Comparison of ENCODE assay signal across 9 cellular contexts in the genomic region with DNA sequence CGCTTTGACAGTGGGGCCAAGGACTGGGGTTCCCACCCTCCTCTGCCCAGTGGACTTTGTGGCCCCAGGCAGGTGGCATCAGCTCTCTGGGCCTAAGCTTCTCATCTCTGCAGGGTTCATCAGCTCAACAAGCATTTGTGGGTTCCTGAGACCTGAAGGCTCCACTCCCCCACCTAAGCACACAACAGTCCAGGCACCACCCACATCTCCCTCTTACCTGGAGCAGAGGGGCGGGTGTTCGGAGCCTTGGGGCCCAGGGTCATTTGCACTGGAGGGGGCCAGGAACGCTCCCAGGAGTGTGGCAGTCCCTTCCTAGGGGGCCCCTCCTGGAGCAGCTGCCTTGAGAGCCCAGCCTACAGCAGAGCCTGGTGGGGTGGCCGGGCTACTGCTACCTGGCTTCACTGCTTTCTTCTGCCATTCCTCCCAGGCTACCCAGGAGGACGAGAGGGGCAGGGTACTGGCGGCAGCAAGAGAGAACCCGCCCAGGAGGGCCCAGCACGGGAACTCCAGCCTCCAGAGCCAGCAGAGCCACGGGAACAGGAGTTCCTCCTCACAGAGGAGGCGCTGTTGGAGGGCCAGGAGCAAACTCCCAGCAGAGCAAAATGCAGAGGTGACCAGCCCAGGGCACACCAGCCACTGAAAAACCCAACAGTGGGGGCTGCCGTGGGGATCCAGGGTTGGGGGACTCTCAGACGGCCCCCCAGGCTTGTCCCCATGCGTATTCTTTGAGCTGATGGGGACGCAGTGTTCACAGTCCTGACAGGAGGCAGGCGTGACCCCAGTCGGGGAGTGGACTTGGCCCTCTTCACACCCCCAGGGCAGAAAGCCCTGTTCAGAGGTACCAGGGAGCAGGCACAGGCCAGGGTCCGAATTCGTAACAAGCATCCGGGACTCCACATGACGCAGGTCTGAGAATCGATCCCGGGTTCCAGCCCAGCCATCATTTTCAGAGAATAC. TPM values are rescaled to one million over a fixed set of nuclear protein-coding genes. Genes with fewer than 3 reads are reported as not detected.
DNase-seq lines count a peak whose midpoint lies in the region; ATAC-seq, FAIRE-seq and TF ChIP-seq lines count a peak whose summit lies in the region.
"Had no signal": no experiment of that assay in that cellular context is flagged by ENCODE, and none has a peak within 500 bp of the region (broad histone marks: within the 10 kb centered on the region; RNA-seq: fewer than 3 reads in every experiment).

No MANE protein-coding gene starts in this region.

- H3K36me3 ChIP-seq in K562 (ENCODE audit: control insufficient read depth, insufficient read depth, low read length) (no peaks in the 10 kb centered on the region), HepG2 (replicated peaks in 1 of 2; ENCODE audit: control insufficient read depth in 1 of 2, insufficient read depth in 2 of 2, low read length in 2 of 2) (no peaks in the 10 kb centered on the region)

- no TSS peak for BruUV-seq in K562 (replicated peaks; lab: Mats Ljungman, UMichigan)
- no TSS peak for BruUV-seq in HepG2 (replicated peaks; lab: Mats Ljungman, UMichigan)

- CTCF ChIA-PET in K562 (lab: Yijun Ruan, JAX; ENCODE audit: low intra/inter-chr PET ratio) (no interaction called here), HepG2 (lab: Yijun Ruan, JAX; ENCODE audit: low intra/inter-chr PET ratio, low total read pairs) (no interaction called here)

- TF ChIP-seq EP300 in K562 (IDR thresholded peaks at IDR 0.05; ENCODE audit: low read length) (no peak), HepG2 (IDR thresholded peaks at IDR 0.05; ENCODE audit: low read depth in 2 of 2, low read length in 2 of 2) (no peak), HepG2 (CRISPR knock-in tag; IDR thresholded peaks at IDR 0.05; ENCODE audit: borderline replicate concordance) (no peak)

- H3K27ac Mint-ChIP-seq in type B pancreatic cell, result peak overlapping the region; percentile 82

- H3K27ac ChIP-seq in K562 (ENCODE audit: extremely low read depth, low read depth, low read length), result no peak overlapping the region
- no peak overlapping the region for H3K27ac ChIP-seq in HepG2 (ENCODE audit: extremely low read length, insufficient read depth, low read length)

- peak; percentile 69 for DNase-seq in NCI-H2107 treated with DMSO at 0.1 percent for 48 hours (lab: John Stamatoyannopoulos, UW; ENCODE audit: unreplicated experiment)
- no peak for DNase-seq in NCI-H2107 (lab: John Stamatoyannopoulos, UW)
- DNase-seq in K562 (ENCODE audit: extremely low read depth in 1 of 4, low spot score in 3 of 4), result no peak
- DNase-seq in HepG2 (ENCODE audit: low spot score), result peak; percentile 69
- DNase-seq in type B pancreatic cell (ENCODE audit: extremely low spot score, unreplicated experiment), result no peak
- DNase-seq in anterior cingulate cortex (lab: John Stamatoyannopoulos, UW), result no peak
- no peak for DNase-seq in NAMALWA (ENCODE audit: low spot score)
- DNase-seq: activated CD4-positive, alpha-beta T cell treated with anti-CD3 and anti-CD28 coated beads for 48 hours had no signal

- intact Hi-C loops in K562 (cut with micrococcal nuclease), result no loop called here
- intact Hi-C loops in HepG2 (cut with micrococcal nuclease; ENCODE audit: unreplicated experiment), result no loop called here

- H3K4me1 ChIP-seq in K562 (replicated peaks in 1 of 2; ENCODE audit: control insufficient read depth in 2 of 2, insufficient read depth in 2 of 2, low read length in 2 of 2), result peaks cover 14 to 76% of the 10 kb centered on the region in 2 experiments
- peaks cover 87% of the 10 kb centered on the region for H3K4me1 ChIP-seq in HepG2 (ENCODE audit: insufficient read depth, low read length)

- H3K79me2 ChIP-seq in K562 (ENCODE audit: control insufficient read depth, insufficient read depth, low read length) (no peaks in the 10 kb centered on the region), HepG2 (ENCODE audit: insufficient read depth, low read length) (no peaks in the 10 kb centered on the region)

- TF ChIP-seq RAD21 in K562 (CRISPR knock-in tag; conservative IDR thresholded peaks at IDR 0.05 in 1 of 2, IDR thresholded peaks at IDR 0.05 in 1 of 2) (no peak), HepG2 (CRISPR knock-in tag; IDR thresholded peaks at IDR 0.05) (no peak; the same call in 1 of the 2 replicates)

- peak overlapping the region; percentile 54 for H3K4me3 Mint-ChIP-seq in type B pancreatic cell

- H3K4me3 ChIP-seq in K562 (no peak overlapping the region), HepG2 (replicated peaks in 1 of 3; ENCODE audit: insufficient read depth in 1 of 3, low read depth in 2 of 3, low read length in 3 of 3) (peak overlapping the region; percentile 32 to 72 (median 45))

- H3K4me2 ChIP-seq in K562 (ENCODE audit: insufficient read depth, low read length) (no peak overlapping the region), HepG2 (ENCODE audit: low read depth, low read length) (peak overlapping the region; percentile 78)

- WGBS in K562 (ENCODE audit: insufficient coverage, low coverage, missing lambda C conversion rate), result 56% methylated on average over 17 of the region's 23 CpGs
- WGBS in HepG2 (ENCODE audit: low lambda C conversion rate), result 1% methylated on average over 9 of the region's 23 CpGs

- H3K9me1 ChIP-seq in K562 (ENCODE audit: control insufficient read depth, insufficient read depth, low read length), result no peaks in the 10 kb centered on the region

- FAIRE-seq in K562 (lab: Jason Lieb, UNC), result peak; percentile 26
- peak; percentile 64 for FAIRE-seq in HepG2 (lab: Jason Lieb, UNC)

- in situ Hi-C loops in K562 (cut with MboI) (no loop called here), HepG2 (cut with HindIII; ENCODE audit: extremely low pct_ligation_motif_present, low pct_unique_long_range_greater_than_20kb) (no loop called here)

- H4K20me1 ChIP-seq in K562 (replicated peaks; ENCODE audit: control insufficient read depth, insufficient read depth, low read length), result 0 out of 2 replicates have a peak, but pooled peaks cover 3% of the 10 kb centered on the region
- H4K20me1 ChIP-seq in HepG2 (ENCODE audit: insufficient read depth, low read length), result no peaks in the 10 kb centered on the region

- H3K4me1 Mint-ChIP-seq in type B pancreatic cell (ENCODE audit: unreplicated experiment), result peaks cover 37% of the 10 kb centered on the region

- H2AFZ ChIP-seq in K562 (ENCODE audit: low read depth, low read length) (peak overlapping the region; percentile 43), HepG2 (ENCODE audit: low read length) (no peak overlapping the region)

- POLR2A ChIA-PET in K562 (lab: Yijun Ruan, JAX) (interaction anchor here (0.5 to 1.2 kb wide), 6 partner anchors 12 to 111 kb away, joined by 3 to 4 read pairs (median 4); no protein-coding TSS in a partner anchor), HepG2 (lab: Yijun Ruan, JAX) (interaction anchor here (0.8 to 3.0 kb wide), 11 partner anchors 10 to 67 kb away, joined by 3 to 16 read pairs (median 7); a partner anchor contains a TSS)

- H3K9ac ChIP-seq in K562 (ENCODE audit: insufficient read depth in 1 of 2, low read depth in 2 of 2, low read length in 2 of 2) (peak overlapping the region; percentile 19 to 79; a peak in 3 of 4 replicates), HepG2 (ENCODE audit: insufficient read depth, low read depth, low read length) (peak overlapping the region; percentile 38)

- H3K27me3 Mint-ChIP-seq in type B pancreatic cell, result no peaks in the 10 kb centered on the region

- TF ChIP-seq POLR2A in K562 (conservative IDR thresholded peaks at IDR 0.05) (no peak), HepG2 (IDR thresholded peaks at IDR 0.05; ENCODE audit: insufficient read depth in 1 of 2, low read depth in 2 of 2, low read length in 2 of 2) (no peak)

- peaks cover 6 to 16% of the 10 kb centered on the region in 2 experiments; a peak in 3 of 5 replicates for H3K27me3 ChIP-seq in K562 (ENCODE audit: control insufficient read depth in 2 of 2, insufficient read depth in 2 of 2, low read length in 2 of 2)
- peaks cover 24 to 81% of the 10 kb centered on the region in 2 experiments for H3K27me3 ChIP-seq in HepG2 (ENCODE audit: control insufficient read depth in 1 of 2, insufficient read depth in 2 of 2, low read length in 2 of 2)

- peak in 2 of 3 experiments; percentile 26 to 31; a peak in 2 of 6 replicates for TF ChIP-seq CTCF in K562 (IDR thresholded peaks at IDR 0.05 in 2 of 3, conservative IDR thresholded peaks at IDR 0.05 in 1 of 3; ENCODE audit: insufficient read depth in 2 of 3, low read depth in 1 of 3, low read length in 3 of 3)
- TF ChIP-seq CTCF in HepG2 (CRISPR knock-in tag; IDR thresholded peaks at IDR 0.05), result peak; percentile 70
- no peak for TF ChIP-seq CTCF in type B pancreatic cell (conservative IDR thresholded peaks at IDR 0.05)

- ATAC-seq in K562 (peak; percentile 33), HepG2 (peak; percentile 72), HG03571 (IDR thresholded peaks at IDR 0.05; ENCODE audit: unreplicated experiment) (no peak)

- no peaks in the 10 kb centered on the region for H3K9me3 Mint-ChIP-seq in type B pancreatic cell

- H3K36me3 Mint-ChIP-seq in type B pancreatic cell, result no peaks in the 10 kb centered on the region

- no peaks in the 10 kb centered on the region for H3K9me3 ChIP-seq in K562 (replicated peaks; ENCODE audit: control insufficient read depth, insufficient read depth, low read depth, low read length)
- no peaks in the 10 kb centered on the region for H3K9me3 ChIP-seq in HepG2 (ENCODE audit: low read length)

RNA-seq across cellular contexts. Expression of a gene that starts 35.1 kb away (rescaled TPM):
- total RNA-seq in K562 (2011; cell fraction: chromatin; rRNA removed; ENCODE audit: low replicate concordance), result 96.2 and 235 TPM in 2 replicates
- total RNA-seq in K562 (2011; cell fraction: nucleolus; rRNA removed), result 109 and 114 TPM in 2 replicates
- 104 and 132 TPM in 2 replicates for total RNA-seq in K562 (2011; cell fraction: nucleoplasm; rRNA removed)
- total RNA-seq in K562 (2014; rRNA removed) (35.6 and 35.8 TPM in 2 replicates), K562 (2014; rRNA removed; fragmentation: Illumina TruSeq; extraction: Trizol) (4.3 and 5.2 TPM in 2 replicates), K562 (2015; rRNA removed; fragmentation: Illumina TruSeq; extraction: Trizol) (15.5 and 16.1 TPM in 2 replicates), K562 (2021) (52.8 and 54.2 TPM in 2 replicates), HepG2 (2016; rRNA removed; fragmentation: Illumina TruSeq; extraction: Trizol) (23.0 and 55.8 TPM in 2 replicates), type B pancreatic cell (ENCODE audit: low replicate concordance) (85.0 and 118 TPM in 2 replicates)
- polyA plus RNA-seq in K562 (2011; rRNA removed) (13.1 and 18.0 TPM in 2 replicates), K562 (2014; fragmentation: Illumina TruSeq; extraction: Trizol) (13.8 and 24.0 TPM in 2 replicates), K562 (2014; fragmentation: Nextera tagmentation; extraction: Ambion mirVana) (under 1 TPM; 0.45 to 0.92 TPM), K562 (2014; rRNA removed) (31.7 and 32.1 TPM in 2 replicates), HepG2 (2011; rRNA removed) (23.4 and 33.6 TPM in 2 replicates)
- 18.4 and 29.4 TPM in 2 replicates for polyA plus RNA-seq in K562 (2011; cell fraction: cytosol; rRNA removed)
- 50.2 and 67.4 TPM in 2 replicates for polyA plus RNA-seq in K562 (2011; cell fraction: nucleus; rRNA removed)
- 38.9 and 86.6 TPM in 2 replicates for polyA plus RNA-seq in K562 (2012)
- polyA minus RNA-seq in K562 (2011; rRNA and poly(A)+ RNA removed), result 16.9 and 24.8 TPM in 2 replicates
- polyA minus RNA-seq in K562 (2011; cell fraction: cytosol; rRNA and poly(A)+ RNA removed), result 54.3 and 65.3 TPM in 2 replicates
- polyA minus RNA-seq in K562 (2011; cell fraction: nucleus; rRNA and poly(A)+ RNA removed), result 28.7 and 33.2 TPM in 2 replicates
- 18.5 and 23.3 TPM in 2 replicates for total RNA-seq in HepG2 (2016; cell fraction: cytosol; rRNA removed; fragmentation: Illumina TruSeq; extraction: Trizol; ENCODE audit: low read depth)
- total RNA-seq in HepG2 (2016; cell fraction: insoluble cytoplasmic fraction; rRNA removed; fragmentation: Illumina TruSeq; extraction: Trizol), result 19.1 and 55.8 TPM in 2 replicates
- 18.8 and 20.0 TPM in 2 replicates for total RNA-seq in HepG2 (2016; cell fraction: membrane; rRNA removed; fragmentation: Illumina TruSeq; extraction: Trizol)
- total RNA-seq in HepG2 (2016; cell fraction: nucleus; rRNA removed; fragmentation: Illumina TruSeq; extraction: Trizol), result 52.6 and 64.0 TPM in 2 replicates
- polyA plus RNA-seq in HepG2 (2011; cell fraction: cytosol; rRNA removed), result 20.1 and 34.6 TPM in 2 replicates
- 63.4 and 88.4 TPM in 2 replicates for polyA plus RNA-seq in HepG2 (2011; cell fraction: nucleus; rRNA removed)
- 22.8 and 28.0 TPM in 2 replicates for polyA plus RNA-seq in HepG2 (2012)
- 5.7 and 7.1 TPM in 2 replicates for polyA plus RNA-seq in HepG2 (2016; cell fraction: cytosol; fragmentation: Illumina TruSeq; extraction: Trizol; ENCODE audit: low read depth)
- 19.7 and 23.4 TPM in 2 replicates for polyA plus RNA-seq in HepG2 (2016; cell fraction: insoluble cytoplasmic fraction; fragmentation: Illumina TruSeq; extraction: Trizol; ENCODE audit: low read depth)
- 10.4 and 11.4 TPM in 2 replicates for polyA plus RNA-seq in HepG2 (2016; cell fraction: membrane; fragmentation: Illumina TruSeq; extraction: Trizol; ENCODE audit: low read depth)
- polyA plus RNA-seq in HepG2 (2016; cell fraction: nucleus; fragmentation: Illumina TruSeq; extraction: Trizol; ENCODE audit: insufficient read depth, low read depth), result 123 and 129 TPM in 2 replicates
- polyA minus RNA-seq in HepG2 (2011; rRNA and poly(A)+ RNA removed; ENCODE audit: low replicate concordance), result 53.9 and 165 TPM in 2 replicates
- polyA minus RNA-seq in HepG2 (2011; cell fraction: cytosol; rRNA and poly(A)+ RNA removed), result 62.7 and 77.3 TPM in 2 replicates
- 25.7 and 27.8 TPM in 2 replicates for polyA minus RNA-seq in HepG2 (2011; cell fraction: nucleus; rRNA and poly(A)+ RNA removed)

Comparison
In these comparisons a context has a peak if more than half of its experiments do, and no peak if none do; other contexts are left out.
1. DNase-seq: peak in NCI-H2107 treated with DMSO at 0.1 percent for 48 hours (single experiment) and HepG2 (single experiment); none in NCI-H2107 (single experiment), K562 (0 of 4), type B pancreatic cell (single experiment), anterior cingulate cortex (0 of 58) and NAMALWA (single experiment).